Comparison of ENCODE assay signal across 11 cellular contexts in genomic region chr12:111741235-111741812, GRCh38. TPM values are rescaled to one million over a fixed set of nuclear protein-coding genes. Genes with fewer than 3 reads are reported as not detected.
DNase-seq lines count a peak whose midpoint lies in the region; ATAC-seq, FAIRE-seq and TF ChIP-seq lines count a peak whose summit lies in the region.
"Had no signal": no experiment of that assay in that cellular context is flagged by ENCODE, and none has a peak within 500 bp of the region (broad histone marks: within the 10 kb centered on the region; RNA-seq: fewer than 3 reads in every experiment).

No MANE protein-coding gene starts in this region.

- POLR2A ChIA-PET in A673 (lab: Charles Lee; ENCODE audit: low non-redundant PET), result no interaction called here

- H3K9me3 ChIP-seq in adipocyte (ENCODE audit: control insufficient read depth, low read length) (no peaks in the 10 kb centered on the region), small intestine (ENCODE audit: control insufficient read depth, low read depth) (no peaks in the 10 kb centered on the region), A673 (ENCODE audit: low read depth, low read length, poor library complexity, severe bottlenecking) (no peaks in the 10 kb centered on the region)

- H3K27ac ChIP-seq in small intestine (ENCODE audit: low read depth in 1 of 2, low read length in 1 of 2) (peak overlapping the region in 1 of 2 donors; percentile 26), A673 (ENCODE audit: low read depth, low read length, poor library complexity, severe bottlenecking) (no peak overlapping the region)

- peak; percentile 80 for DNase-seq in KBM-7
- DNase-seq in adipocyte (ENCODE audit: low read depth), result peak; percentile 12
- DNase-seq in left ventricle myocardium superior, result no peak
- peak; percentile 29 for DNase-seq in small intestine
- no peak for DNase-seq in A673 (ENCODE audit: low spot score)
- no peak for DNase-seq in GM19239 (ENCODE audit: insufficient read length, low spot score)
- DNase-seq: activated CD8-positive, alpha-beta T cell treated with anti-CD3 and anti-CD28 coated beads, Interleukin-2, amount 10 ng/mL, durations not matched to agents 7 days and 5 days; occipital lobe had no signal

- intact Hi-C loops in left ventricle myocardium superior (cut with micrococcal nuclease), result no loop called here
- intact Hi-C loops in A673 (cut with micrococcal nuclease; ENCODE audit: unreplicated experiment), result no loop called here

- in situ Hi-C loops in KBM-7 (cut with MboI; ENCODE audit: low pct_unique_long_range_greater_than_20kb, low sequenced_read_pairs), result loop anchor here (25.0 kb wide), 1 partner anchor 96 kb away; the partner anchor contains the start of gene MAPKAPK5

- BruUV-seq in A673 (replicated peaks; lab: Mats Ljungman, UMichigan), result no TSS peak

- H3K36me3 ChIP-seq in adipocyte (ENCODE audit: control insufficient read depth, insufficient read depth, low read length, severe bottlenecking), result peaks cover 18% of the 10 kb centered on the region
- H3K36me3 ChIP-seq in small intestine (ENCODE audit: control insufficient read depth in 2 of 2, insufficient read depth in 2 of 2, low read length in 2 of 2), result peaks cover 5 to 8% of the 10 kb centered on the region in 2 donors
- H3K36me3 ChIP-seq in A673 (ENCODE audit: insufficient read depth, low read length, poor library complexity, severe bottlenecking), result peaks cover 6% of the 10 kb centered on the region

- H3K4me1 ChIP-seq in adipocyte (ENCODE audit: control insufficient read depth, insufficient read depth, low read length), result no peaks in the 10 kb centered on the region
- H3K4me1 ChIP-seq in small intestine (ENCODE audit: control insufficient read depth in 2 of 2, insufficient read depth in 1 of 2, low read depth in 1 of 2, low read length in 1 of 2), result no peaks in the 10 kb centered on the region
- H3K4me1 ChIP-seq in A673 (ENCODE audit: insufficient read depth, low read length, poor library complexity, severe bottlenecking), result no peaks in the 10 kb centered on the region

- ATAC-seq in left ventricle myocardium superior (peak; percentile 83), GM18517 (IDR thresholded peaks at IDR 0.05; ENCODE audit: unreplicated experiment) (no peak), HG03432 (IDR thresholded peaks at IDR 0.05; ENCODE audit: unreplicated experiment) (no peak)
- ATAC-seq: activated CD8-positive, alpha-beta T cell treated with anti-CD3 and anti-CD28 coated beads, Interleukin-2, amount 10 ng/mL, durations not matched to agents 7 days and 5 days had no signal

- CTCF ChIA-PET in A673 (lab: Charles Lee), result no interaction called here

- FAIRE-seq in small intestine (lab: Jason Lieb, UNC) (no peak), GM19239 (lab: Jason Lieb, UNC) (no peak)
- FAIRE-seq: bronchial epithelial cell had no signal

- H3K27me3 ChIP-seq in adipocyte (replicated peaks; ENCODE audit: control insufficient read depth, insufficient read depth, low read length) (no peaks in the 10 kb centered on the region), small intestine (ENCODE audit: control insufficient read depth in 2 of 2, insufficient read depth in 2 of 2, low read length in 2 of 2) (no peaks in the 10 kb centered on the region), A673 (replicated peaks; ENCODE audit: insufficient read depth, low read depth, low read length, poor library complexity) (no peaks in the 10 kb centered on the region)

- H3K4me3 ChIP-seq in adipocyte (ENCODE audit: low read length) (no peak overlapping the region), small intestine (ENCODE audit: low read depth in 1 of 2, low read length in 2 of 2) (no peak overlapping the region), A673 (ENCODE audit: low read depth, low read length, poor library complexity, severe bottlenecking) (no peak overlapping the region)

- H3K9ac ChIP-seq in adipocyte (ENCODE audit: low read length), result no peak overlapping the region

- WGBS in small intestine, 3 donors, result 12 to 26% (median 25%) methylated on average over 4 of the region's 4 CpGs

- TF ChIP-seq CTCF in A673 (conservative IDR thresholded peaks at IDR 0.05; ENCODE audit: low read depth, low read length), result no peak

RNA-seq across cellular contexts. Expression of gene ALDH2, which starts 25.4 kb away (rescaled TPM):
- total RNA-seq in left ventricle myocardium superior (410 TPM), A673 (2021) (24.5 and 34.8 TPM in 2 replicates)
- polyA plus RNA-seq in small intestine, result 100 to 1,000 TPM; 173 to 237 (median 197) TPM

RNA-seq across cellular contexts. Expression of gene ACAD10, which starts 55.5 kb away (rescaled TPM):
- total RNA-seq in left ventricle myocardium superior, result 35.8 TPM
- polyA plus RNA-seq in small intestine, result 10 to 100 TPM; 20.2 to 42.5 (median 28.4) TPM
- total RNA-seq in A673 (2021), result 32.9 and 38.8 TPM in 2 replicates

RNA-seq across cellular contexts. Expression of gene BRAP, which starts 55.6 kb away (rescaled TPM):
- total RNA-seq in left ventricle myocardium superior (16.4 TPM), A673 (2021) (23.6 and 23.9 TPM in 2 replicates)
- polyA plus RNA-seq in small intestine, result 1 to 10 TPM; 7.8 to 9.4 (median 8.1) TPM

Comparison
In these comparisons a context has a peak if more than half of its experiments do, and no peak if none do; other contexts are left out.
1. DNase-seq: peak in KBM-7 (single experiment), adipocyte (single experiment) and small intestine (single experiment); none in left ventricle myocardium superior (single experiment), A673 (single experiment) and GM19239 (single experiment).
2. RNA of gene ALDH2, which starts 25.4 kb away (total RNA-seq): 410 TPM in left ventricle myocardium superior (single experiment); 24.5 to 34.8 TPM in A673; every median in the first group is over 10 times any median in the second.